In genomic region chr3:42590989-42591756, GRCh38 we compare ENCODE assay signal across 1 cellular context.
A peak's percentile ranks its signal among the peaks of the same experiment; 100 is the strongest.
TF ChIP-seq lines count a peak whose summit lies in the region.

No MANE protein-coding gene starts in this region.

TF ChIP-seq in K562, 482 proteins besides CTCF, POLR2A, EP300 and RAD21 (continued from another document):
- TF ChIP-seq CHAMP1 (IDR thresholded peaks at IDR 0.05), result no peak
- no peak for TF ChIP-seq PREB (CRISPR knock-in tag; IDR thresholded peaks at IDR 0.05)
- no peak for TF ChIP-seq ZBTB11 (CRISPR knock-in tag; IDR thresholded peaks at IDR 0.05)
- peak; percentile 14; the same call in 1 of the 2 replicates for TF ChIP-seq ZNF592 (IDR thresholded peaks at IDR 0.05)
- TF ChIP-seq MIER1 (IDR thresholded peaks at IDR 0.05; ENCODE audit: low read depth), result peak; percentile 64; the same call in 1 of the 2 replicates
- no peak for TF ChIP-seq HBP1 (CRISPR knock-in tag; IDR thresholded peaks at IDR 0.05)
- peak; percentile 10 for TF ChIP-seq POLR3A (IDR thresholded peaks at IDR 0.05; ENCODE audit: borderline replicate concordance, extremely low read depth, insufficient read depth, insufficient read length)
- TF ChIP-seq ZNF609 (CRISPR knock-in tag; IDR thresholded peaks at IDR 0.05; ENCODE audit: borderline replicate concordance), result no peak
- no peak for TF ChIP-seq SMAD3 (CRISPR knock-in tag; conservative IDR thresholded peaks at IDR 0.05)
- TF ChIP-seq MCM5 (IDR thresholded peaks at IDR 0.05; ENCODE audit: low read depth), result no peak
- no peak for TF ChIP-seq XRCC3 (IDR thresholded peaks at IDR 0.05)
- peak; percentile 29; the same call in 1 of the 2 replicates for TF ChIP-seq HLTF (IDR thresholded peaks at IDR 0.05)
- TF ChIP-seq ETS1 (conservative IDR thresholded peaks at IDR 0.05; ENCODE audit: control insufficient read depth, low read depth, low read length), result 0 out of 2 replicates have a peak, but pooled peaks have one; percentile 69
- peak; percentile 68; the same call in 1 of the 2 replicates for TF ChIP-seq LARP7 (IDR thresholded peaks at IDR 0.05)
- TF ChIP-seq CEBPZ (IDR thresholded peaks at IDR 0.05; ENCODE audit: borderline replicate concordance, low read depth, low read length), result no peak
- TF ChIP-seq CCNT2 (IDR thresholded peaks at IDR 0.05; ENCODE audit: borderline replicate concordance, extremely low read depth, insufficient read length, low read depth, low read length), result no peak
- TF ChIP-seq SP1 (CRISPR knock-in tag; IDR thresholded peaks at IDR 0.05), result no peak
- TF ChIP-seq POU5F1 (IDR thresholded peaks at IDR 0.05; ENCODE audit: borderline replicate concordance, low read depth, low read length, partially characterized antibody), result no peak
- TF ChIP-seq CREB3 (tag; conservative IDR thresholded peaks at IDR 0.05; ENCODE audit: low read depth), result no peak
- TF ChIP-seq ZKSCAN1 (IDR thresholded peaks at IDR 0.05; ENCODE audit: low read depth, low read length), result 0 out of 2 replicates have a peak, but pooled peaks have one; percentile 18
- TF ChIP-seq BRD9 (IDR thresholded peaks at IDR 0.05; ENCODE audit: low read depth, partially characterized antibody), result no peak
- no peak for TF ChIP-seq CREBBP (IDR thresholded peaks at IDR 0.05; ENCODE audit: low read depth, low read length)
- no peak for TF ChIP-seq CHD4 (IDR thresholded peaks at IDR 0.05; ENCODE audit: insufficient read depth, insufficient replicate concordance, low read depth, low read length, poor library complexity, severe bottlenecking)
- no peak for TF ChIP-seq ZNF3 (CRISPR knock-in tag; IDR thresholded peaks at IDR 0.05)
- TF ChIP-seq BRCA1 (IDR thresholded peaks at IDR 0.05), result no peak
- TF ChIP-seq BRCA1 (CRISPR knock-in tag; IDR thresholded peaks at IDR 0.05), result no peak
- peak; percentile 58 for TF ChIP-seq RBBP5 (IDR thresholded peaks at IDR 0.05; ENCODE audit: borderline replicate concordance, insufficient read depth, low read length, poor library complexity, severe bottlenecking)
- peak; percentile 37; the same call in 1 of the 2 replicates for TF ChIP-seq PHF8 (IDR thresholded peaks at IDR 0.05; ENCODE audit: borderline replicate concordance, low read length)
- TF ChIP-seq ELF1 (tag; IDR thresholded peaks at IDR 0.05), result peak; percentile 46
- peak; percentile 7; the same call in 1 of the 2 replicates for TF ChIP-seq GABPB1 (CRISPR knock-in tag; IDR thresholded peaks at IDR 0.05)
